In genomic region chr9:113536166-113536482, GRCh38 we compare ENCODE assay signal across 12 cellular contexts.
DNase-seq lines count a peak whose midpoint lies in the region; ATAC-seq and TF ChIP-seq lines count a peak whose summit lies in the region.
"Had no signal": no experiment of that assay in that cellular context is flagged by ENCODE, and none has a peak within 500 bp of the region (broad histone marks: within the 10 kb centered on the region; RNA-seq: fewer than 3 reads in every experiment).

No MANE protein-coding gene starts in this region.

- H3K4me1 Mint-ChIP-seq in H9, result peaks cover 11 to 24% of the 10 kb centered on the region in 2 experiments
- no peaks in the 10 kb centered on the region for H3K4me1 Mint-ChIP-seq in activated T-helper 17 cell treated with anti-CD3 and anti-CD28 coated beads, Interleukin-2, amount 50 U/mL, for 72 hours

- H4K8ac ChIP-seq in H9 (replicated peaks; ENCODE audit: insufficient read length, low read depth, low read length), result no peak overlapping the region

- H2BK20ac ChIP-seq in H9 (ENCODE audit: low read depth, low read length, poor library complexity, severe bottlenecking), result no peak overlapping the region

- no CpG with 5 or more reads among the region's 6 CpGs for WGBS in H9 (ENCODE audit: extremely low coverage, insufficient read length, low lambda C conversion rate)
- WGBS in smooth muscle cell (ENCODE audit: low lambda C conversion rate), result 72% methylated on average over 6 of the region's 6 CpGs

- H2BK12ac ChIP-seq in H9 (ENCODE audit: insufficient read length, low read depth, low read length), result no peak overlapping the region

- H3K56ac ChIP-seq in H9 (ENCODE audit: insufficient read length, low read depth, low read length), result no peak overlapping the region

- H3K4me3 ChIP-seq in smooth muscle cell, result no peak overlapping the region

- H3F3A ChIP-seq in smooth muscle cell (ENCODE audit: low read depth), result no peaks in the 10 kb centered on the region

- no peak overlapping the region for H2BK5ac ChIP-seq in H9 (ENCODE audit: insufficient read length, low read length)

- no peaks in the 10 kb centered on the region; the same call in 1 of the 2 replicates for H3K27me3 Mint-ChIP-seq in H9 (ENCODE audit: low read depth)
- no peaks in the 10 kb centered on the region for H3K27me3 Mint-ChIP-seq in activated T-helper 17 cell treated with anti-CD3 and anti-CD28 coated beads, Interleukin-2, amount 50 U/mL, for 72 hours

- H3K79me1 ChIP-seq in H9 (ENCODE audit: insufficient read depth, low read depth, low read length, poor library complexity, severe bottlenecking), result no peaks in the 10 kb centered on the region

- no peak overlapping the region for H4K5ac ChIP-seq in H9 (ENCODE audit: insufficient read length, low read depth, low read length)

- H3K79me2 ChIP-seq in H9 (ENCODE audit: insufficient read depth, low read length), result no peaks in the 10 kb centered on the region
- H3K79me2 ChIP-seq in smooth muscle cell (ENCODE audit: low read depth), result no peaks in the 10 kb centered on the region

- H3K4me1 ChIP-seq in H9 (ENCODE audit: insufficient read depth, low read length) (no peaks in the 10 kb centered on the region), smooth muscle cell (ENCODE audit: low read depth) (peaks cover 9% of the 10 kb centered on the region)

- no peak for DNase-seq in H9
- DNase-seq in cerebellum (ENCODE audit: low spot score), result peak; percentile 28
- peak; percentile 83 for DNase-seq in inferior parietal cortex (ENCODE audit: extremely low spot score)
- DNase-seq in smooth muscle cell (lab: John Stamatoyannopoulos, UW; ENCODE audit: unreplicated experiment), result no peak
- DNase-seq in NCI-H82 treated with DMSO at 0.1 percent for 48 hours (lab: John Stamatoyannopoulos, UW; ENCODE audit: unreplicated experiment), result no peak
- DNase-seq: activated CD4-positive, CD25-positive, alpha-beta regulatory T cell treated with anti-CD3 and anti-CD28 coated beads, Interleukin-2, amount 50 U/mL, for 72 hours; AML-193; stimulated activated CD4-positive, alpha-beta T cell treated with anti-CD3 and anti-CD28 coated beads, Interleukin-15, amount 100 ng/mL, for 24 hours had no signal

- H3K14ac ChIP-seq in H9 (ENCODE audit: insufficient read depth, low read length), result no peak overlapping the region

- H3K4me2 ChIP-seq in H9 (ENCODE audit: insufficient read depth, insufficient read length, low read length) (no peak overlapping the region), smooth muscle cell (peak overlapping the region; percentile 1)

- H3K4ac ChIP-seq in H9 (ENCODE audit: low read depth, low read length), result no peak overlapping the region

- peak overlapping the region; percentile 39 to 75 (median 40); a peak in 2 of 7 replicates for H3K27ac Mint-ChIP-seq in H9
- H3K27ac Mint-ChIP-seq in activated T-helper 17 cell treated with anti-CD3 and anti-CD28 coated beads, Interleukin-2, amount 50 U/mL, for 72 hours, result no peak overlapping the region

- H4K20me1 ChIP-seq in H9 (ENCODE audit: control insufficient read depth, insufficient read depth, insufficient read length), result no peaks in the 10 kb centered on the region
- H4K20me1 ChIP-seq in smooth muscle cell (ENCODE audit: low read depth), result no peaks in the 10 kb centered on the region

- no peak overlapping the region for H3K23ac ChIP-seq in H9 (ENCODE audit: insufficient read length, low read depth, low read length)

- no peak overlapping the region for H3K18ac ChIP-seq in H9 (ENCODE audit: insufficient read length, low read depth, low read length)

- H2AFZ ChIP-seq in H9 (ENCODE audit: low read length) (no peak overlapping the region), smooth muscle cell (ENCODE audit: low read depth) (peak overlapping the region; percentile 37)

- no peak overlapping the region for H3K27ac ChIP-seq in H9 (ENCODE audit: insufficient read length, low read depth, low read length)
- H3K27ac ChIP-seq in smooth muscle cell (ENCODE audit: low read depth), result no peak overlapping the region
- H3K27ac ChIP-seq: neutrophil had no signal

- no peaks in the 10 kb centered on the region for H3K9me3 Mint-ChIP-seq in H9
- no peaks in the 10 kb centered on the region for H3K9me3 Mint-ChIP-seq in activated T-helper 17 cell treated with anti-CD3 and anti-CD28 coated beads, Interleukin-2, amount 50 U/mL, for 72 hours

- H3K9me3 ChIP-seq in H9 (ENCODE audit: control insufficient read depth, low read depth, low read length) (no peaks in the 10 kb centered on the region), smooth muscle cell (replicated peaks; ENCODE audit: low read depth) (no peaks in the 10 kb centered on the region)
- H3K9me3 ChIP-seq: neutrophil had no signal

- H2AK5ac ChIP-seq in H9 (ENCODE audit: insufficient read length, low read length), result no peak overlapping the region

- TF ChIP-seq CTCF in H9 (conservative IDR thresholded peaks at IDR 0.05) (no peak), smooth muscle cell (IDR thresholded peaks at IDR 0.05; ENCODE audit: borderline replicate concordance, insufficient read depth, poor library complexity, severe bottlenecking) (no peak)

- H3K36me3 Mint-ChIP-seq in H9 (ENCODE audit: insufficient read depth in 1 of 3, low read depth in 3 of 3), result no peaks in the 10 kb centered on the region; a peak in 3 of 7 replicates
- peaks cover 88% of the 10 kb centered on the region for H3K36me3 Mint-ChIP-seq in activated T-helper 17 cell treated with anti-CD3 and anti-CD28 coated beads, Interleukin-2, amount 50 U/mL, for 72 hours (ENCODE audit: low read depth)

- H4K91ac ChIP-seq in H9 (ENCODE audit: insufficient read length, low read depth, low read length), result no peak overlapping the region

- H3K4me3 Mint-ChIP-seq in H9, result no peak overlapping the region
- H3K4me3 Mint-ChIP-seq in activated T-helper 17 cell treated with anti-CD3 and anti-CD28 coated beads, Interleukin-2, amount 50 U/mL, for 72 hours, result no peak overlapping the region

- ATAC-seq in HG02884 (IDR thresholded peaks at IDR 0.05; ENCODE audit: unreplicated experiment) (no peak), GM18511 (IDR thresholded peaks at IDR 0.05; ENCODE audit: unreplicated experiment) (no peak)
- no peak for ATAC-seq in activated T-helper 17 cell treated with anti-CD3 and anti-CD28 coated beads, Interleukin-2, amount 50 U/mL, for 72 hours (replicated peaks)

- H3K36me3 ChIP-seq in smooth muscle cell (ENCODE audit: low read depth), result no peaks in the 10 kb centered on the region
- H3K36me3 ChIP-seq: neutrophil had no signal

- no peaks in the 10 kb centered on the region for H3K23me2 ChIP-seq in H9 (ENCODE audit: insufficient read length, low read depth, low read length, poor library complexity, severe bottlenecking)

- no peak overlapping the region for H3T11ph ChIP-seq in H9 (ENCODE audit: low read length)

- H2BK120ac ChIP-seq in H9 (ENCODE audit: low read depth, low read length, poor library complexity, severe bottlenecking), result no peak overlapping the region

- no peaks in the 10 kb centered on the region for H3K27me3 ChIP-seq in H9 (ENCODE audit: insufficient read depth, low read length)
- H3K27me3 ChIP-seq in smooth muscle cell (ENCODE audit: low read depth), result no peaks in the 10 kb centered on the region
- H3K27me3 ChIP-seq: neutrophil had no signal

- H3K9ac ChIP-seq in H9 (ENCODE audit: extremely low read depth, insufficient read length, low read length) (no peak overlapping the region), smooth muscle cell (ENCODE audit: low read depth) (no peak overlapping the region)

- H2BK15ac ChIP-seq in H9 (ENCODE audit: low read depth, low read length), result no peak overlapping the region

Comparison
In these comparisons a context has a peak if more than half of its experiments do, and no peak if none do; other contexts are left out.
1. DNase-seq: peak in cerebellum (single experiment) and inferior parietal cortex (single experiment); none in H9 (single experiment), smooth muscle cell (single experiment) and NCI-H82 treated with DMSO at 0.1 percent for 48 hours (single experiment).